1 cellular context compared by ENCODE assay signal in genomic region chr10:132571565-132572544, GRCh38.
TF ChIP-seq lines count a peak whose summit lies in the region.

No MANE protein-coding gene starts in this region.

TF ChIP-seq in GM12878, 131 proteins besides CTCF, POLR2A, EP300 and RAD21 (continued from another document and continues in another):
- TF ChIP-seq ZBTB33 (IDR thresholded peaks at IDR 0.05) (no peak), STAT1 (conservative IDR thresholded peaks at IDR 0.05) (no peak), POU2F2 (IDR thresholded peaks at IDR 0.05; ENCODE audit: borderline replicate concordance, low read depth, low read length) (peak; percentile 71), ZNF384 (IDR thresholded peaks at IDR 0.05; ENCODE audit: borderline replicate concordance, low read depth, low read length) (no peak), YY1 (IDR thresholded peaks at IDR 0.05; ENCODE audit: low read depth, low read length) (0 out of 2 replicates have a peak, but pooled peaks have one; percentile 46), ZNF274 (IDR thresholded peaks at IDR 0.05; ENCODE audit: insufficient read depth, insufficient read length) (no peak), ZBTB4 (CRISPR knock-in tag; IDR thresholded peaks at IDR 0.05) (no peak), E2F4 (IDR thresholded peaks at IDR 0.05; ENCODE audit: low read depth, low read length) (no peak), RUNX3 (IDR thresholded peaks at IDR 0.05; ENCODE audit: low read length) (peak; percentile 92), WRNIP1 (IDR thresholded peaks at IDR 0.05; ENCODE audit: borderline replicate concordance, low read depth, low read length) (no peak), KDM1A (IDR thresholded peaks at IDR 0.05; ENCODE audit: borderline replicate concordance) (no peak), ZBED1 (IDR thresholded peaks at IDR 0.05; ENCODE audit: borderline replicate concordance) (peak; percentile 89), NKRF (conservative IDR thresholded peaks at IDR 0.05) (0 out of 2 replicates have a peak, but pooled peaks have one; percentile 17), HCFC1 (IDR thresholded peaks at IDR 0.05; ENCODE audit: low read length) (no peak; the same call in 1 of the 2 replicates), SIX5 (IDR thresholded peaks at IDR 0.05; ENCODE audit: low read depth, low read length, severe bottlenecking) (no peak), BCLAF1 (IDR thresholded peaks at IDR 0.05) (no peak), IRF4 (IDR thresholded peaks at IDR 0.05; ENCODE audit: low read depth, low read length) (0 out of 2 replicates have a peak, but pooled peaks have one; percentile 55), HDAC2 (IDR thresholded peaks at IDR 0.05) (no peak), ZBTB40 (IDR thresholded peaks at IDR 0.05; ENCODE audit: borderline replicate concordance) (peak; percentile 62; the same call in 1 of the 2 replicates), TAF1 (IDR thresholded peaks at IDR 0.05; ENCODE audit: borderline replicate concordance, low read depth, low read length) (no peak), ZNF217 (IDR thresholded peaks at IDR 0.05) (peak; percentile 77), HDGF (IDR thresholded peaks at IDR 0.05) (no peak; the same call in 1 of the 2 replicates), BACH1 (IDR thresholded peaks at IDR 0.05; ENCODE audit: borderline replicate concordance) (no peak), CHD4 (IDR thresholded peaks at IDR 0.05) (no peak), MAX (IDR thresholded peaks at IDR 0.05; ENCODE audit: low read depth, low read length) (no peak; the same call in 1 of the 2 replicates), SRF (IDR thresholded peaks at IDR 0.05; ENCODE audit: low read depth in 2 of 2, low read length in 2 of 2) (peak in 1 of 2 experiments; percentile 94; a peak in 2 of 4 replicates), NFIC (IDR thresholded peaks at IDR 0.05; ENCODE audit: low read depth, low read length) (peak; percentile 86; the same call in 1 of the 2 replicates), MXI1 (IDR thresholded peaks at IDR 0.05; ENCODE audit: low read depth, low read length) (peak; percentile 41; the same call in 1 of the 2 replicates), GABPA (IDR thresholded peaks at IDR 0.05; ENCODE audit: low read depth) (0 out of 2 replicates have a peak, but pooled peaks have one; percentile 47), GATAD2B (conservative IDR thresholded peaks at IDR 0.05; ENCODE audit: low read depth) (peak; percentile 100), PRDM15 (CRISPR knock-in tag; IDR thresholded peaks at IDR 0.05) (no peak), CBX5 (IDR thresholded peaks at IDR 0.05; ENCODE audit: low read depth) (no peak), POLR2AphosphoS2 (IDR thresholded peaks at IDR 0.05; ENCODE audit: low read depth, low read length) (no peak), CREB1 (IDR thresholded peaks at IDR 0.05; ENCODE audit: low read depth) (no peak), FOXM1 (IDR thresholded peaks at IDR 0.05; ENCODE audit: low read depth, low read length) (peak; percentile 77; the same call in 1 of the 2 replicates)
